Comparison of ENCODE assay signal across 1 cellular context in genomic region chr2:197869030-197869429, GRCh38.
TF ChIP-seq lines count a peak whose summit lies in the region.

No MANE protein-coding gene starts in this region.

TF ChIP-seq in K562, 482 proteins besides CTCF, POLR2A, EP300 and RAD21 (continued from another document):
- TF ChIP-seq PRDM10 (IDR thresholded peaks at IDR 0.05; ENCODE audit: partially characterized antibody) (no peak), ZNF79 (CRISPR knock-in tag; IDR thresholded peaks at IDR 0.05; ENCODE audit: low read depth) (no peak), CSDE1 (IDR thresholded peaks at IDR 0.05) (no peak), ZNF384 (IDR thresholded peaks at IDR 0.05; ENCODE audit: low read depth, low read length) (no peak), NCOA6 (IDR thresholded peaks at IDR 0.05) (no peak), KDM5B (IDR thresholded peaks at IDR 0.05; ENCODE audit: insufficient replicate concordance, low read depth, low read length) (no peak), BACH1 (tag; IDR thresholded peaks at IDR 0.05) (no peak)
